ENCODE assay signal across 18 cellular contexts in genomic region chr3:104582092-104582491, GRCh38.
A peak's percentile ranks its signal among the peaks of the same experiment; 100 is the strongest.
DNase-seq lines count a peak whose midpoint lies in the region; ATAC-seq and TF ChIP-seq lines count a peak whose summit lies in the region.
"Had no signal": no experiment of that assay in that cellular context is flagged by ENCODE, and none has a peak within 500 bp of the region (broad histone marks: within the 10 kb centered on the region; RNA-seq: fewer than 3 reads in every experiment).

No MANE protein-coding gene starts in this region.

- H3K27me3 ChIP-seq in PC-3 (ENCODE audit: low read length) = no peaks in the 10 kb centered on the region
- no peaks in the 10 kb centered on the region for H3K27me3 ChIP-seq in adrenal gland
- H3K27me3 ChIP-seq: Peyer's patch had no signal

- DNase-seq in HPDE6-E6E7 (ENCODE audit: extremely low spot score) = peak; percentile 7
- peak; percentile 23 for DNase-seq in LHCN-M2 (ENCODE audit: low read depth)
- peak; percentile 37 for DNase-seq in PC-3
- peak; percentile 43 for DNase-seq in epithelial cell of esophagus (ENCODE audit: low read depth)
- DNase-seq in adrenal gland = no peak
- no peak for DNase-seq in islet precursor cell
- DNase-seq: COR-L47, GF-D8, HFFc6, NCI-H1105 treated with DMSO at 0.1 percent for 48 hours, NCI-H1694 treated with DMSO at 0.1 percent for 48 hours, NCI-H446, NCI-H69, Peyer's patch, Right ventricle myocardium superior had no signal

- H3K27ac ChIP-seq in PC-3 (ENCODE audit: low read length) = no peak overlapping the region
- H3K27ac ChIP-seq in adrenal gland = no peak overlapping the region
- H3K27ac ChIP-seq: C4-2B, Peyer's patch had no signal

- TF ChIP-seq CTCF in PC-3 (conservative IDR thresholded peaks at IDR 0.05; ENCODE audit: low read depth, low read length) (no peak), epithelial cell of esophagus (IDR thresholded peaks at IDR 0.05; ENCODE audit: insufficient read depth, low read depth, low read length, missing control alignments) (no peak), adrenal gland (IDR thresholded peaks at IDR 0.05) (no peak)

- H4K20me1 ChIP-seq in PC-3 (ENCODE audit: low read length) = no peaks in the 10 kb centered on the region

- H3K9ac ChIP-seq in PC-3 (ENCODE audit: low read length) = no peak overlapping the region

- no peak overlapping the region for H2AFZ ChIP-seq in PC-3 (ENCODE audit: low read length)

- H3K9me2 ChIP-seq in PC-3 (replicated peaks; ENCODE audit: low read length) = no peaks in the 10 kb centered on the region

- CTCF ChIA-PET in PC-3 (lab: Charles Lee) = no interaction called here

- no peak for ATAC-seq in PC-3
- ATAC-seq in GM18502 (IDR thresholded peaks at IDR 0.05; ENCODE audit: poor library complexity, unreplicated experiment) = no peak
- ATAC-seq: SK-N-SH treated with all-trans-retinoic acid at 6 μM for 48 hours had no signal

- H3F3A ChIP-seq in PC-3 (ENCODE audit: low read length, unreplicated experiment) = no peaks in the 10 kb centered on the region

- no peaks in the 10 kb centered on the region for H3K4me1 ChIP-seq in PC-3 (ENCODE audit: insufficient read depth, low read length)
- H3K4me1 ChIP-seq in adrenal gland (replicated peaks in 1 of 2) = no peaks in the 10 kb centered on the region
- H3K4me1 ChIP-seq: Peyer's patch had no signal

- H3K36me3 ChIP-seq in PC-3 (ENCODE audit: low read depth, low read length) (no peaks in the 10 kb centered on the region), adrenal gland (replicated peaks in 1 of 2) (no peaks in the 10 kb centered on the region)
- H3K36me3 ChIP-seq: Peyer's patch had no signal

- H3K79me2 ChIP-seq in PC-3 (ENCODE audit: low read length) = no peaks in the 10 kb centered on the region

- no peak overlapping the region for H3K4me2 ChIP-seq in PC-3 (ENCODE audit: low read length)

- POLR2A ChIA-PET in PC-3 (lab: Charles Lee; ENCODE audit: unreplicated experiment) = no interaction called here

- intact Hi-C loops in PC-3 (cut with micrococcal nuclease) (no loop called here), adrenal gland (cut with DNase I) (no loop called here)

- TF ChIP-seq POLR2A in adrenal gland (IDR thresholded peaks at IDR 0.05) = no peak

- no TSS peak for BruUV-seq in PC-3 (replicated peaks; lab: Mats Ljungman, UMichigan)

- H3K9me3 ChIP-seq in PC-3 (ENCODE audit: low read length) (peaks cover 14% of the 10 kb centered on the region), adrenal gland (replicated peaks in 1 of 3) (peaks cover 0 to under 1% (median 0%) of the 10 kb centered on the region in 3 donors)

- H3K4me3 ChIP-seq in PC-3 (ENCODE audit: low read length) = no peak overlapping the region
- no peak overlapping the region for H3K4me3 ChIP-seq in epithelial cell of esophagus (ENCODE audit: low read length)
- H3K4me3 ChIP-seq in adrenal gland = no peak overlapping the region
- H3K4me3 ChIP-seq: Peyer's patch had no signal

Comparison
In these comparisons a context has a peak if more than half of its experiments do, and no peak if none do; other contexts are left out.
1. DNase-seq: peak in HPDE6-E6E7 (single experiment), LHCN-M2 (single experiment), PC-3 (single experiment) and epithelial cell of esophagus (single experiment); none in adrenal gland (0 of 7) and islet precursor cell (single experiment).